In the genomic region with DNA sequence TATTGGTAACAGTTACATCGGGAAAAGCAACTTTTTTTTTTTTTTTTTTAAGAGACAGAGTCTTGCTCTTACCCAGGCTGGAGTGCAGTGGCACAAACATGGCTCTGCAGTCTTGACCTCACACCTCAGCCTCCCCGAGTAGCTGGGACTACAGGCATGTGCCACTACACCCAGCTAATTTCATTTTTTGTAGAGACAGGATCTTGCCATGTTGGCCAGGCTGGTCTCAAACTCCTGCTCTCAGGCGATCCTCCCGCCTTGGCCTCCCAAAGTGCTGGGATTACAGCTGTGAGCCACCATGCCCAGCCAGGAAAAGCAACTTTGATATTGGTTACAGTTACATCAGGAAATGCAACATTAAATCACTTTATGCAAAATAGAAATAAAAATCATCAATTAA, we compare ENCODE assay signal across 15 cellular contexts. TPM values are rescaled to one million over a fixed set of nuclear protein-coding genes. Genes with fewer than 3 reads are reported as not detected.
DNase-seq lines count a peak whose midpoint lies in the region; ATAC-seq lines count a peak whose summit lies in the region.
"Had no signal": no experiment of that assay in that cellular context is flagged by ENCODE, and none has a peak within 500 bp of the region (broad histone marks: within the 10 kb centered on the region; RNA-seq: fewer than 3 reads in every experiment).

No MANE protein-coding gene starts in this region.

- H3K9me3 Mint-ChIP-seq in activated CD4-positive, alpha-beta T cell treated with anti-CD3 and anti-CD28 coated beads, Interleukin-2, amount 10 ng/mL, durations not matched to agents 24 days and 14 days = no peaks in the 10 kb centered on the region
- no peaks in the 10 kb centered on the region for H3K9me3 Mint-ChIP-seq in activated naive CD8-positive, alpha-beta T cell (ENCODE audit: low read depth)
- H3K9me3 Mint-ChIP-seq in activated naive CD8-positive, alpha-beta T cell treated with anti-CD3 and anti-CD28 coated beads, Interleukin-2, amount 50 U/mL, for 24 hours = no peaks in the 10 kb centered on the region
- H3K9me3 Mint-ChIP-seq: CD8-positive, alpha-beta memory T cell had no signal

- H3K36me3 Mint-ChIP-seq in activated CD4-positive, alpha-beta T cell treated with anti-CD3 and anti-CD28 coated beads, Interleukin-2, amount 10 ng/mL, durations not matched to agents 24 days and 14 days (ENCODE audit: low read depth) = peaks cover 43% of the 10 kb centered on the region
- H3K36me3 Mint-ChIP-seq in activated naive CD8-positive, alpha-beta T cell = peaks cover 17% of the 10 kb centered on the region
- H3K36me3 Mint-ChIP-seq in activated naive CD8-positive, alpha-beta T cell treated with anti-CD3 and anti-CD28 coated beads, Interleukin-2, amount 50 U/mL, for 24 hours (ENCODE audit: low read depth) = peaks cover 43% of the 10 kb centered on the region

- H3K4me1 Mint-ChIP-seq in activated CD4-positive, alpha-beta T cell treated with anti-CD3 and anti-CD28 coated beads, Interleukin-2, amount 10 ng/mL, durations not matched to agents 24 days and 14 days = peaks cover 50% of the 10 kb centered on the region
- H3K4me1 Mint-ChIP-seq in activated naive CD8-positive, alpha-beta T cell (ENCODE audit: low read depth) = peaks cover 63% of the 10 kb centered on the region
- H3K4me1 Mint-ChIP-seq in activated naive CD8-positive, alpha-beta T cell treated with anti-CD3 and anti-CD28 coated beads, Interleukin-2, amount 50 U/mL, for 24 hours = peaks cover 53% of the 10 kb centered on the region

- peak overlapping the region; percentile 23 for H3K27ac Mint-ChIP-seq in activated CD4-positive, alpha-beta T cell treated with anti-CD3 and anti-CD28 coated beads, Interleukin-2, amount 10 ng/mL, durations not matched to agents 24 days and 14 days
- peak overlapping the region; percentile 6 for H3K27ac Mint-ChIP-seq in activated naive CD8-positive, alpha-beta T cell
- no peak overlapping the region for H3K27ac Mint-ChIP-seq in activated naive CD8-positive, alpha-beta T cell treated with anti-CD3 and anti-CD28 coated beads, Interleukin-2, amount 50 U/mL, for 24 hours

- ATAC-seq in activated naive CD8-positive, alpha-beta T cell treated with anti-CD3 and anti-CD28 coated beads, Interleukin-2, amount 50 U/mL, for 24 hours = no peak
- ATAC-seq in left lobe of liver = no peak
- ATAC-seq in activated CD4-positive, CD25-positive, alpha-beta regulatory T cell treated with anti-CD3 and anti-CD28 coated beads, Interleukin-2, amount 50 U/mL, for 24 hours = no peak
- ATAC-seq: HCT116 had no signal

- intact Hi-C loops in activated CD4-positive, alpha-beta T cell treated with anti-CD3 and anti-CD28 coated beads, Interleukin-2, amount 10 ng/mL, durations not matched to agents 24 days and 14 days (cut with micrococcal nuclease) = no loop called here

- DNase-seq in activated CD4-positive, alpha-beta T cell treated with anti-CD3 and anti-CD28 coated beads, Interleukin-2, amount 10 ng/mL, durations not matched to agents 24 days and 14 days = no peak
- DNase-seq in activated CD4-positive, alpha-beta T cell treated with anti-CD3 and anti-CD28 coated beads, Interleukin-2, amount 50 U/mL, for 1 hour = no peak
- no peak for DNase-seq in activated naive CD8-positive, alpha-beta T cell treated with anti-CD3 and anti-CD28 coated beads, Interleukin-2, amount 50 U/mL, for 24 hours
- DNase-seq in left lobe of liver (ENCODE audit: low spot score) (peak; percentile 4), medulla oblongata (ENCODE audit: extremely low spot score) (no peak)
- DNase-seq: 8988T; AML-193; Caco-2; CD8-positive, alpha-beta memory T cell; DND-41; GDM1; GM23248 had no signal

- no peak overlapping the region for H3K4me3 Mint-ChIP-seq in activated CD4-positive, alpha-beta T cell treated with anti-CD3 and anti-CD28 coated beads, Interleukin-2, amount 10 ng/mL, durations not matched to agents 24 days and 14 days
- H3K4me3 Mint-ChIP-seq in activated naive CD8-positive, alpha-beta T cell = no peak overlapping the region
- no peak overlapping the region for H3K4me3 Mint-ChIP-seq in activated naive CD8-positive, alpha-beta T cell treated with anti-CD3 and anti-CD28 coated beads, Interleukin-2, amount 50 U/mL, for 24 hours

- no peaks in the 10 kb centered on the region for H3K27me3 Mint-ChIP-seq in activated CD4-positive, alpha-beta T cell treated with anti-CD3 and anti-CD28 coated beads, Interleukin-2, amount 10 ng/mL, durations not matched to agents 24 days and 14 days
- no peaks in the 10 kb centered on the region for H3K27me3 Mint-ChIP-seq in activated naive CD8-positive, alpha-beta T cell
- no peaks in the 10 kb centered on the region for H3K27me3 Mint-ChIP-seq in activated naive CD8-positive, alpha-beta T cell treated with anti-CD3 and anti-CD28 coated beads, Interleukin-2, amount 50 U/mL, for 24 hours
- H3K27me3 Mint-ChIP-seq: CD8-positive, alpha-beta memory T cell had no signal

RNA-seq across cellular contexts. Expression of gene ITGB1BP1, which starts 4.6 kb away (rescaled TPM):
- 121 and 131 TPM in 2 replicates for total RNA-seq in activated CD4-positive, alpha-beta T cell treated with anti-CD3 and anti-CD28 coated beads, Interleukin-2, amount 10 ng/mL, durations not matched to agents 24 days and 14 days
- total RNA-seq in left lobe of liver = 28.6 TPM

RNA-seq across cellular contexts. Expression of gene CPSF3, which starts 4.7 kb away (rescaled TPM):
- total RNA-seq in activated CD4-positive, alpha-beta T cell treated with anti-CD3 and anti-CD28 coated beads, Interleukin-2, amount 10 ng/mL, durations not matched to agents 24 days and 14 days = 81.4 TPM in 2 replicates
- 12.0 TPM for total RNA-seq in left lobe of liver

RNA-seq across cellular contexts. Expression of gene IAH1, which starts 55.6 kb away (rescaled TPM):
- total RNA-seq in activated CD4-positive, alpha-beta T cell treated with anti-CD3 and anti-CD28 coated beads, Interleukin-2, amount 10 ng/mL, durations not matched to agents 24 days and 14 days = 76.0 and 78.6 TPM in 2 replicates
- 28.6 TPM for total RNA-seq in left lobe of liver
